In genomic region chr12:119202121-119202527, GRCh38 we compare ENCODE assay signal across 21 cellular contexts. TPM values are rescaled to one million over a fixed set of nuclear protein-coding genes. Genes with fewer than 3 reads are reported as not detected.
DNase-seq lines count a peak whose midpoint lies in the region; ATAC-seq and TF ChIP-seq lines count a peak whose summit lies in the region.
"Had no signal": no experiment of that assay in that cellular context is flagged by ENCODE, and none has a peak within 500 bp of the region (broad histone marks: within the 10 kb centered on the region; RNA-seq: fewer than 3 reads in every experiment).

No MANE protein-coding gene starts in this region.

- H3K79me2 ChIP-seq in neural progenitor cell (ENCODE audit: low read depth) = no peaks in the 10 kb centered on the region

- TF ChIP-seq CTCF in neural progenitor cell (IDR thresholded peaks at IDR 0.05) = no peak

- no peaks in the 10 kb centered on the region for H3K27me3 ChIP-seq in neural progenitor cell

- no peak overlapping the region for H3K4me3 ChIP-seq in neural progenitor cell

- no peak for ATAC-seq in HG02981 (IDR thresholded peaks at IDR 0.05; ENCODE audit: unreplicated experiment)
- ATAC-seq: activated naive CD4-positive, alpha-beta T cell treated with anti-CD3 and anti-CD28 coated beads, Interleukin-2, amount 50 U/mL, for 72 hours; activated T-cell treated with anti-CD3 and anti-CD28 coated beads, Interleukin-2, amount 50 U/mL, for 4 hours; natural killer cell treated with Interleukin-12 subunit alpha and Interleukin-12 subunit beta and Interleukin-15 and Interleukin-18, amount 100 ng/mL, for 72 hours; sciatic nerve; stimulated activated effector memory CD8-positive, alpha-beta T cell treated with anti-CD3 and anti-CD28 coated beads, Interleukin-12 subunit alpha, Interleukin-12 subunit beta, amount 100 ng/mL, for 72 hours had no signal

- H3K4me2 ChIP-seq in neural progenitor cell = peak overlapping the region; percentile 22

- no peak overlapping the region for H3K9ac ChIP-seq in neural progenitor cell

- peaks cover 3% of the 10 kb centered on the region for H4K20me1 ChIP-seq in neural progenitor cell (ENCODE audit: low read depth)

- DNase-seq in DMS79 treated with DMSO at 0.1 percent for 48 hours (lab: John Stamatoyannopoulos, UW) = peak; percentile 93
- peak; percentile 46 to 86 for DNase-seq in NCI-H187 (lab: John Stamatoyannopoulos, UW)
- peak; percentile 22 for DNase-seq in NCI-H774 (lab: John Stamatoyannopoulos, UW)
- DNase-seq in neural progenitor cell (ENCODE audit: low spot score) = no peak
- DNase-seq in stimulated activated CD4-positive, alpha-beta T cell treated with anti-CD3 and anti-CD28 coated beads, Interleukin-4, amount 100 ng/mL, for 4 hours = no peak
- DNase-seq in amygdala (lab: John Stamatoyannopoulos, UW) = no peak
- DNase-seq: activated CD4-positive, alpha-beta T cell treated with anti-CD3 and anti-CD28 coated beads for 1 hour; activated CD8-positive, alpha-beta memory T cell treated with anti-CD3 and anti-CD28 coated beads for 24 hours; activated T-cell treated with anti-CD3 and anti-CD28 coated beads, Interleukin-2, amount 50 U/mL, for 4 hours; effector CD4-positive, alpha-beta T cell; erythroblast; foreskin melanocyte; HCEC 1CT; hippocampal formation; NCI-H1436 had no signal

- H3K9me3 Mint-ChIP-seq in neural progenitor cell = no peaks in the 10 kb centered on the region
- H3K9me3 Mint-ChIP-seq: activated naive CD4-positive, alpha-beta T cell treated with anti-CD3 and anti-CD28 coated beads, Interleukin-2, amount 50 U/mL, for 72 hours; activated T-cell treated with anti-CD3 and anti-CD28 coated beads, Interleukin-2, amount 50 U/mL, for 4 hours; natural killer cell treated with Interleukin-12 subunit alpha and Interleukin-12 subunit beta and Interleukin-15 and Interleukin-18, amount 100 ng/mL, for 72 hours; stimulated activated effector memory CD8-positive, alpha-beta T cell treated with anti-CD3 and anti-CD28 coated beads, Interleukin-12 subunit alpha, Interleukin-12 subunit beta, amount 100 ng/mL, for 72 hours had no signal

- no peak overlapping the region for H3K27ac Mint-ChIP-seq in neural progenitor cell
- H3K27ac Mint-ChIP-seq: activated naive CD4-positive, alpha-beta T cell treated with anti-CD3 and anti-CD28 coated beads, Interleukin-2, amount 50 U/mL, for 72 hours; natural killer cell treated with Interleukin-12 subunit alpha and Interleukin-12 subunit beta and Interleukin-15 and Interleukin-18, amount 100 ng/mL, for 72 hours; stimulated activated effector memory CD8-positive, alpha-beta T cell treated with anti-CD3 and anti-CD28 coated beads, Interleukin-12 subunit alpha, Interleukin-12 subunit beta, amount 100 ng/mL, for 72 hours had no signal

- no peak overlapping the region for H2AFZ ChIP-seq in neural progenitor cell (replicated peaks)

- H3K36me3 ChIP-seq in neural progenitor cell = no peaks in the 10 kb centered on the region

- H3F3A ChIP-seq in neural progenitor cell (ENCODE audit: low read depth) = peaks cover 27% of the 10 kb centered on the region

- H3K27ac ChIP-seq in neural progenitor cell = no peak overlapping the region

- peaks cover 33% of the 10 kb centered on the region for H3K4me1 Mint-ChIP-seq in neural progenitor cell
- H3K4me1 Mint-ChIP-seq: stimulated activated effector memory CD8-positive, alpha-beta T cell treated with anti-CD3 and anti-CD28 coated beads, Interleukin-12 subunit alpha, Interleukin-12 subunit beta, amount 100 ng/mL, for 72 hours had no signal

- peaks cover 11% of the 10 kb centered on the region for H3K27me3 Mint-ChIP-seq in neural progenitor cell (ENCODE audit: insufficient read depth, low read depth)
- H3K27me3 Mint-ChIP-seq: natural killer cell treated with Interleukin-12 subunit alpha and Interleukin-12 subunit beta and Interleukin-15 and Interleukin-18, amount 100 ng/mL, for 72 hours had no signal

- no peaks in the 10 kb centered on the region for H3K36me3 Mint-ChIP-seq in neural progenitor cell
- H3K36me3 Mint-ChIP-seq: activated naive CD4-positive, alpha-beta T cell treated with anti-CD3 and anti-CD28 coated beads, Interleukin-2, amount 50 U/mL, for 72 hours; natural killer cell treated with Interleukin-12 subunit alpha and Interleukin-12 subunit beta and Interleukin-15 and Interleukin-18, amount 100 ng/mL, for 72 hours; stimulated activated effector memory CD8-positive, alpha-beta T cell treated with anti-CD3 and anti-CD28 coated beads, Interleukin-12 subunit alpha, Interleukin-12 subunit beta, amount 100 ng/mL, for 72 hours had no signal

- H3K9me3 ChIP-seq in neural progenitor cell (ENCODE audit: low read depth) = no peaks in the 10 kb centered on the region

- peaks cover 36% of the 10 kb centered on the region for H3K4me1 ChIP-seq in neural progenitor cell

- no peak overlapping the region for H3K4me3 Mint-ChIP-seq in neural progenitor cell
- H3K4me3 Mint-ChIP-seq: activated T-cell treated with anti-CD3 and anti-CD28 coated beads, Interleukin-2, amount 50 U/mL, for 4 hours; natural killer cell treated with Interleukin-12 subunit alpha and Interleukin-12 subunit beta and Interleukin-15 and Interleukin-18, amount 100 ng/mL, for 72 hours; stimulated activated effector memory CD8-positive, alpha-beta T cell treated with anti-CD3 and anti-CD28 coated beads, Interleukin-12 subunit alpha, Interleukin-12 subunit beta, amount 100 ng/mL, for 72 hours had no signal

RNA-seq across cellular contexts. Expression of gene HSPB8, which starts 23.4 kb away (rescaled TPM):
- not detected in 2 replicates for total RNA-seq in neural progenitor cell (ENCODE audit: low replicate concordance)
- total RNA-seq: activated naive CD4-positive, alpha-beta T cell treated with anti-CD3 and anti-CD28 coated beads, Interleukin-2, amount 50 U/mL, for 72 hours; activated T-cell treated with anti-CD3 and anti-CD28 coated beads, Interleukin-2, amount 50 U/mL, for 4 hours; natural killer cell treated with Interleukin-12 subunit alpha and Interleukin-12 subunit beta and Interleukin-15 and Interleukin-18, amount 100 ng/mL, for 72 hours; OCI-LY7 had no signal

Comparison
In these comparisons a context has a peak if more than half of its experiments do, and no peak if none do; other contexts are left out.
1. DNase-seq: peak in DMS79 treated with DMSO at 0.1 percent for 48 hours (single experiment), NCI-H187 (2 of 2) and NCI-H774 (single experiment); none in neural progenitor cell (single experiment), stimulated activated CD4-positive, alpha-beta T cell treated with anti-CD3 and anti-CD28 coated beads, Interleukin-4, amount 100 ng/mL, for 4 hours (0 of 2) and amygdala (0 of 56).